ENCODE assay signal across 24 cellular contexts in genomic region chr10:73446926-73447325, GRCh38. TPM values are rescaled to one million over a fixed set of nuclear protein-coding genes. Genes with fewer than 3 reads are reported as not detected.
A peak's percentile ranks its signal among the peaks of the same experiment; 100 is the strongest.
DNase-seq lines count a peak whose midpoint lies in the region; ATAC-seq, FAIRE-seq and TF ChIP-seq lines count a peak whose summit lies in the region.
"Had no signal": no experiment of that assay in that cellular context is flagged by ENCODE, and none has a peak within 500 bp of the region (broad histone marks: within the 10 kb centered on the region; RNA-seq: fewer than 3 reads in every experiment).

No MANE protein-coding gene starts in this region.

- H4K91ac ChIP-seq in trophoblast cell (ENCODE audit: low read depth, low read length) = no peak overlapping the region

- no peak for ATAC-seq in T-helper 17 cell
- ATAC-seq in GM19455 (IDR thresholded peaks at IDR 0.05; ENCODE audit: unreplicated experiment) = no peak
- no peak for ATAC-seq in GM21717 (IDR thresholded peaks at IDR 0.05; ENCODE audit: unreplicated experiment)
- ATAC-seq: CD8-positive, alpha-beta T cell had no signal

- H3K4me3 Mint-ChIP-seq in T-helper 17 cell = no peak overlapping the region
- no peak overlapping the region for H3K4me3 Mint-ChIP-seq in activated T-helper 1 cell treated with anti-CD3 and anti-CD28 coated beads, Interleukin-12 subunit alpha, Interleukin-12 subunit beta, Interleukin-2, Interleukin-4 antibody, amounts not matched to agents 30 ng/mL and 10 ng/mL and 1 ng/mL, durations not matched to agents 14 hours and 24 hours and 36 hours
- H3K4me3 Mint-ChIP-seq: CD14-positive monocyte; CD4-positive, alpha-beta T cell; CD8-positive, alpha-beta T cell had no signal

- DNase-seq in H54 (ENCODE audit: insufficient read length, low spot score) (no peak), NCI-H526 treated with DMSO at 0.1 percent for 48 hours (lab: John Stamatoyannopoulos, UW) (peak; percentile 38), T-helper 17 cell (no peak), trophoblast cell (peak; percentile 82 to 91), NCI-H226 (no peak)
- no peak for DNase-seq in activated T-helper 1 cell treated with anti-CD3 and anti-CD28 coated beads, Interleukin-12 subunit alpha, Interleukin-12 subunit beta, Interleukin-2, Interleukin-4 antibody, amounts not matched to agents 30 ng/mL and 10 ng/mL and 1 ng/mL, durations not matched to agents 14 hours and 24 hours and 36 hours (ENCODE audit: low spot score)
- DNase-seq: 8988T; ACHN; BE2C; C1 segment of cervical spinal cord; Caco-2; Calu3; CD4-positive, alpha-beta T cell; CD8-positive, alpha-beta T cell; DMS79 treated with DMSO at 0.1 percent for 48 hours; GF-D8 had no signal

- H3K36me3 ChIP-seq in trophoblast cell (ENCODE audit: control insufficient read depth in 1 of 2, insufficient read depth in 2 of 2, low read length in 2 of 2) = peaks cover 4% of the 10 kb centered on the region in 2 experiments
- H3K36me3 ChIP-seq: BE2C had no signal

- H3K79me1 ChIP-seq in trophoblast cell (ENCODE audit: low read length) = no peaks in the 10 kb centered on the region

- H3K9me3 ChIP-seq in T-helper 17 cell (ENCODE audit: control insufficient read depth, low read length, poor library complexity, severe bottlenecking) = no peaks in the 10 kb centered on the region
- no peaks in the 10 kb centered on the region for H3K9me3 ChIP-seq in trophoblast cell (ENCODE audit: insufficient read depth, low read depth, low read length)
- H3K9me3 ChIP-seq: BE2C, BLaER1, Caco-2 had no signal

- H3K27ac Mint-ChIP-seq in T-helper 17 cell = peak overlapping the region; percentile 32
- no peak overlapping the region for H3K27ac Mint-ChIP-seq in activated T-helper 1 cell treated with anti-CD3 and anti-CD28 coated beads, Interleukin-12 subunit alpha, Interleukin-12 subunit beta, Interleukin-2, Interleukin-4 antibody, amounts not matched to agents 30 ng/mL and 10 ng/mL and 1 ng/mL, durations not matched to agents 14 hours and 24 hours and 36 hours
- H3K27ac Mint-ChIP-seq: CD14-positive monocyte; CD4-positive, alpha-beta T cell; CD8-positive, alpha-beta T cell had no signal

- H3K4ac ChIP-seq in trophoblast cell (ENCODE audit: low read depth, low read length) = no peak overlapping the region

- no peak overlapping the region for H2AK5ac ChIP-seq in trophoblast cell (ENCODE audit: low read length)

- peak; percentile 87 for FAIRE-seq in H54 (lab: Jason Lieb, UNC)
- FAIRE-seq: A204.1, D721Med, G401.6, GM19239 had no signal

- no peaks in the 10 kb centered on the region for H3K9me3 Mint-ChIP-seq in activated T-helper 1 cell treated with anti-CD3 and anti-CD28 coated beads, Interleukin-12 subunit alpha, Interleukin-12 subunit beta, Interleukin-2, Interleukin-4 antibody, amounts not matched to agents 30 ng/mL and 10 ng/mL and 1 ng/mL, durations not matched to agents 14 hours and 24 hours and 36 hours
- H3K9me3 Mint-ChIP-seq: CD14-positive monocyte; CD4-positive, alpha-beta T cell; CD8-positive, alpha-beta T cell had no signal

- no peak overlapping the region for H3K23ac ChIP-seq in trophoblast cell (ENCODE audit: low read length)

- peaks cover 9% of the 10 kb centered on the region for H3K4me1 Mint-ChIP-seq in T-helper 17 cell
- no peaks in the 10 kb centered on the region for H3K4me1 Mint-ChIP-seq in activated T-helper 1 cell treated with anti-CD3 and anti-CD28 coated beads, Interleukin-12 subunit alpha, Interleukin-12 subunit beta, Interleukin-2, Interleukin-4 antibody, amounts not matched to agents 30 ng/mL and 10 ng/mL and 1 ng/mL, durations not matched to agents 14 hours and 24 hours and 36 hours (ENCODE audit: low read depth)
- H3K4me1 Mint-ChIP-seq: CD14-positive monocyte had no signal

- no peak overlapping the region for H3K27ac ChIP-seq in trophoblast cell (ENCODE audit: low read depth, low read length)
- H3K27ac ChIP-seq: BLaER1 had no signal

- no peak overlapping the region for H3K9ac ChIP-seq in trophoblast cell (ENCODE audit: low read length)
- H3K9ac ChIP-seq: BLaER1 had no signal

- no peaks in the 10 kb centered on the region for H3K4me1 ChIP-seq in trophoblast cell (ENCODE audit: control insufficient read depth in 1 of 2, insufficient read depth in 2 of 2, low read length in 2 of 2)
- H3K4me1 ChIP-seq: BE2C, Caco-2 had no signal

- H3K27me3 ChIP-seq in trophoblast cell (ENCODE audit: insufficient read depth, low read length) = no peaks in the 10 kb centered on the region
- H3K27me3 ChIP-seq: BE2C, BLaER1 had no signal

- H3K36me3 Mint-ChIP-seq in T-helper 17 cell (ENCODE audit: low read depth) = peaks cover 2% of the 10 kb centered on the region
- peaks cover 31% of the 10 kb centered on the region for H3K36me3 Mint-ChIP-seq in activated T-helper 1 cell treated with anti-CD3 and anti-CD28 coated beads, Interleukin-12 subunit alpha, Interleukin-12 subunit beta, Interleukin-2, Interleukin-4 antibody, amounts not matched to agents 30 ng/mL and 10 ng/mL and 1 ng/mL, durations not matched to agents 14 hours and 24 hours and 36 hours (ENCODE audit: low read depth)

- H3K4me2 ChIP-seq in trophoblast cell (ENCODE audit: low read length) = no peak overlapping the region
- H3K4me2 ChIP-seq: BLaER1 had no signal

- no peak overlapping the region for H2BK12ac ChIP-seq in trophoblast cell (ENCODE audit: low read length)

- H2BK120ac ChIP-seq in trophoblast cell (ENCODE audit: insufficient read depth, low read length, poor library complexity) = no peak overlapping the region

- intact Hi-C loops in activated T-helper 1 cell treated with anti-CD3 and anti-CD28 coated beads, Interleukin-12 subunit alpha, Interleukin-12 subunit beta, Interleukin-2, Interleukin-4 antibody, amounts not matched to agents 30 ng/mL and 10 ng/mL and 1 ng/mL, durations not matched to agents 14 hours and 24 hours and 36 hours (cut with micrococcal nuclease) = no loop called here

- no peak overlapping the region for H3K14ac ChIP-seq in trophoblast cell (ENCODE audit: low read length)

- no peaks in the 10 kb centered on the region for H3K79me2 ChIP-seq in trophoblast cell (ENCODE audit: control insufficient read depth, insufficient read depth, low read length, poor library complexity)

- no peaks in the 10 kb centered on the region for H3K27me3 Mint-ChIP-seq in T-helper 17 cell
- no peaks in the 10 kb centered on the region for H3K27me3 Mint-ChIP-seq in activated T-helper 1 cell treated with anti-CD3 and anti-CD28 coated beads, Interleukin-12 subunit alpha, Interleukin-12 subunit beta, Interleukin-2, Interleukin-4 antibody, amounts not matched to agents 30 ng/mL and 10 ng/mL and 1 ng/mL, durations not matched to agents 14 hours and 24 hours and 36 hours (ENCODE audit: insufficient read depth)
- H3K27me3 Mint-ChIP-seq: CD4-positive, alpha-beta T cell had no signal

- no peak overlapping the region for H3K4me3 ChIP-seq in trophoblast cell (ENCODE audit: low read depth, low read length)
- H3K4me3 ChIP-seq: BLaER1 had no signal

- no peak overlapping the region for H2AFZ ChIP-seq in trophoblast cell (ENCODE audit: insufficient read depth, low read length, poor library complexity)

- no peak overlapping the region for H2BK5ac ChIP-seq in trophoblast cell (ENCODE audit: low read depth, low read length, poor library complexity)

- no peak overlapping the region for H4K12ac ChIP-seq in trophoblast cell (ENCODE audit: low read depth, low read length)

- H3K18ac ChIP-seq in trophoblast cell (ENCODE audit: low read length) = no peak overlapping the region

- no peak overlapping the region for H4K8ac ChIP-seq in trophoblast cell (ENCODE audit: low read depth, low read length)

- no peak for TF ChIP-seq POLR2A in H54 (IDR thresholded peaks at IDR 0.05; ENCODE audit: low read depth, low read length)

RNA-seq across cellular contexts. Expression of gene MSS51, which starts 13.6 kb away (rescaled TPM):
- total RNA-seq in T-helper 17 cell = 1 to 10 TPM; 2.2 to 2.6 TPM
- 0.67 and 0.78 TPM in 2 replicates for polyA plus RNA-seq in trophoblast cell (2013)
- 3.1 and 3.7 TPM in 2 replicates for total RNA-seq in activated T-helper 1 cell treated with anti-CD3 and anti-CD28 coated beads, Interleukin-12 subunit alpha, Interleukin-12 subunit beta, Interleukin-2, Interleukin-4 antibody, amounts not matched to agents 30 ng/mL and 10 ng/mL and 1 ng/mL, durations not matched to agents 14 hours and 24 hours and 36 hours
- polyA plus RNA-seq: CD14-positive monocyte had no signal

RNA-seq across cellular contexts. Expression of gene ANXA7, which starts 33.1 kb away (rescaled TPM):
- total RNA-seq in T-helper 17 cell = 100 to 1,000 TPM in 1 of 2 donors, 10 to 100 TPM in 1; 94.9 to 117 TPM
- 33.6 and 34.3 TPM in 2 replicates for polyA plus RNA-seq in trophoblast cell (2013)
- total RNA-seq in activated T-helper 1 cell treated with anti-CD3 and anti-CD28 coated beads, Interleukin-12 subunit alpha, Interleukin-12 subunit beta, Interleukin-2, Interleukin-4 antibody, amounts not matched to agents 30 ng/mL and 10 ng/mL and 1 ng/mL, durations not matched to agents 14 hours and 24 hours and 36 hours = 152 and 157 TPM in 2 replicates

RNA-seq across cellular contexts. Expression of gene PPP3CB, which starts 48.9 kb away (rescaled TPM):
- total RNA-seq in T-helper 17 cell = 10 to 100 TPM; 31.8 to 37.4 TPM
- polyA plus RNA-seq in trophoblast cell (2013) = 26.7 and 28.0 TPM in 2 replicates
- total RNA-seq in activated T-helper 1 cell treated with anti-CD3 and anti-CD28 coated beads, Interleukin-12 subunit alpha, Interleukin-12 subunit beta, Interleukin-2, Interleukin-4 antibody, amounts not matched to agents 30 ng/mL and 10 ng/mL and 1 ng/mL, durations not matched to agents 14 hours and 24 hours and 36 hours = 43.6 and 43.9 TPM in 2 replicates

Comparison
In these comparisons a context has a peak if more than half of its experiments do, and no peak if none do; other contexts are left out.
1. DNase-seq: peak in NCI-H526 treated with DMSO at 0.1 percent for 48 hours (single experiment) and trophoblast cell (2 of 2); none in H54 (single experiment), T-helper 17 cell (0 of 3), NCI-H226 (single experiment) and activated T-helper 1 cell treated with anti-CD3 and anti-CD28 coated beads, Interleukin-12 subunit alpha, Interleukin-12 subunit beta, Interleukin-2, Interleukin-4 antibody, amounts not matched to agents 30 ng/mL and 10 ng/mL and 1 ng/mL, durations not matched to agents 14 hours and 24 hours and 36 hours (single experiment).